ENCODE assay signal across 3 cellular contexts in genomic region chr11:83185767-83186166, GRCh38.
TF ChIP-seq lines count a peak whose summit lies in the region.

No MANE protein-coding gene starts in this region.

TF ChIP-seq in A549, 52 proteins besides CTCF, POLR2A, EP300 and RAD21:
- no peak for TF ChIP-seq ELK1 (IDR thresholded peaks at IDR 0.05; ENCODE audit: low read depth, low read length)
- 0 out of 2 replicates have a peak, but pooled peaks have one; percentile 2 for TF ChIP-seq HMGXB4 (CRISPR knock-in tag; IDR thresholded peaks at IDR 0.05; ENCODE audit: borderline replicate concordance)

TF ChIP-seq in IMR-90, 13 proteins besides CTCF, POLR2A, EP300 and RAD21:
- TF ChIP-seq MAZ (IDR thresholded peaks at IDR 0.05; ENCODE audit: borderline replicate concordance, low read depth, low read length) = no peak
- no peak for TF ChIP-seq BHLHE40 (IDR thresholded peaks at IDR 0.05; ENCODE audit: low read depth, low read length)
- no peak for TF ChIP-seq MAFK (IDR thresholded peaks at IDR 0.05; ENCODE audit: low read depth, low read length)
- no peak for TF ChIP-seq SMC3 (IDR thresholded peaks at IDR 0.05; ENCODE audit: low read depth, low read length)
- TF ChIP-seq RFX5 (IDR thresholded peaks at IDR 0.05; ENCODE audit: low read depth, low read length) = no peak
- no peak for TF ChIP-seq ELK1 (IDR thresholded peaks at IDR 0.05; ENCODE audit: borderline replicate concordance, low read depth, low read length)
- TF ChIP-seq FOS (IDR thresholded peaks at IDR 0.05; ENCODE audit: low read depth, low read length) = no peak
- no peak for TF ChIP-seq USF2 (IDR thresholded peaks at IDR 0.05; ENCODE audit: low read depth, low read length)
- TF ChIP-seq NFE2L2 (IDR thresholded peaks at IDR 0.05; ENCODE audit: low read depth, low read length) = no peak
- TF ChIP-seq CEBPB (IDR thresholded peaks at IDR 0.05; ENCODE audit: low read depth, low read length) = no peak
- TF ChIP-seq CHD1 (IDR thresholded peaks at IDR 0.05; ENCODE audit: low read depth, low read length) = no peak
- TF ChIP-seq RCOR1 (IDR thresholded peaks at IDR 0.05; ENCODE audit: insufficient replicate concordance, low read length) = no peak
- TF ChIP-seq MXI1 (IDR thresholded peaks at IDR 0.05; ENCODE audit: borderline replicate concordance, low read depth, low read length) = no peak
TF ChIP-seq in IMR-90: peak in this region for 0.

TF ChIP-seq in K562, 482 proteins besides CTCF, POLR2A, EP300 and RAD21:
- TF ChIP-seq SMARCA4 (IDR thresholded peaks at IDR 0.05) (no peak), POLR2AphosphoS2 (IDR thresholded peaks at IDR 0.05; ENCODE audit: low read length) (peak; percentile 76; the same call in 1 of the 2 replicates), RBM25 (IDR thresholded peaks at IDR 0.05; ENCODE audit: low read depth, low read length, severe bottlenecking) (peak; percentile 36), ZNF75A (CRISPR knock-in tag; IDR thresholded peaks at IDR 0.05) (0 out of 2 replicates have a peak, but pooled peaks have one; percentile 15)
